ENCODE assay signal across 15 cellular contexts in the genomic region with DNA sequence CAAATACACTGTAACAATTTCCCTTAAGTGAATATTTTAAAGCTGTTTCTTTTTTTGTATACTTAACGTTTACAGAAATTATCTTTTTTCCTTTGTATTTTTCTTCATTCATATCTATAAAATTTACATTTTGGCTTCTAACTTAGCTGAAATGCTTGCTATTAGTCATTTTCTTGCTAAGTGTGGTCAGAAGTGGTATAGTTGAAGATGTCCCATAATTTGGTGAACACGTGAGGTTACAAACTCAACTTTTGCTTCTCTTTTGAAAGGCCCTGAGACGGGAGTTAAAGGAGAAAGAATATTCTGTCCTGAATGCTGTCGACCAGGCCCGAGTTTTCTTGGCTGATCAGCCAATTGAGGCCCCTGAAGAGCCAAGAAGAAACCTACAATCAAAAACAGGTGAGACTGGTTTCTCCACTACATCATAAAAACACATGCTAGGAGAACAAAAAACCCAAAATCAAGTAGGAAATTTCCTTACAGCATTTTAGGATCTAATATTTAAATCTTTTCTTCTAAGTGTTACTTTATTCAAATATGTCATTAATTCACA.
DNase-seq lines count a peak whose midpoint lies in the region; ATAC-seq lines count a peak whose summit lies in the region.
"Had no signal": no experiment of that assay in that cellular context is flagged by ENCODE, and none has a peak within 500 bp of the region (broad histone marks: within the 10 kb centered on the region; RNA-seq: fewer than 3 reads in every experiment).

No MANE protein-coding gene starts in this region.

- H3K27me3 Mint-ChIP-seq in activated naive CD8-positive, alpha-beta T cell treated with anti-CD3 and anti-CD28 coated beads for 36 hours: no peaks in the 10 kb centered on the region
- H3K27me3 Mint-ChIP-seq in activated CD4-positive, alpha-beta T cell treated with anti-CD3 and anti-CD28 coated beads, Interleukin-2, amount 10 ng/mL, durations not matched to agents 24 days and 14 days: no peaks in the 10 kb centered on the region

- no peaks in the 10 kb centered on the region for H3K9me3 Mint-ChIP-seq in activated naive CD8-positive, alpha-beta T cell treated with anti-CD3 and anti-CD28 coated beads for 36 hours
- no peaks in the 10 kb centered on the region for H3K9me3 Mint-ChIP-seq in activated CD4-positive, alpha-beta T cell treated with anti-CD3 and anti-CD28 coated beads, Interleukin-2, amount 10 ng/mL, durations not matched to agents 24 days and 14 days

- ATAC-seq in GM19467 (IDR thresholded peaks at IDR 0.05; ENCODE audit: unreplicated experiment): peak; percentile 31
- peak; percentile 38 for ATAC-seq in HG03442 (IDR thresholded peaks at IDR 0.05; ENCODE audit: unreplicated experiment)
- ATAC-seq: gastroesophageal sphincter had no signal

- H3K4me1 Mint-ChIP-seq in activated naive CD8-positive, alpha-beta T cell treated with anti-CD3 and anti-CD28 coated beads for 36 hours: peaks cover 36% of the 10 kb centered on the region
- peaks cover 26% of the 10 kb centered on the region for H3K4me1 Mint-ChIP-seq in activated CD4-positive, alpha-beta T cell treated with anti-CD3 and anti-CD28 coated beads, Interleukin-2, amount 10 ng/mL, durations not matched to agents 24 days and 14 days

- H3K4me3 ChIP-seq in H7 (ENCODE audit: insufficient read depth, low read depth, low read length): no peak overlapping the region
- H3K4me3 ChIP-seq: gastroesophageal sphincter, GM23248, thoracic aorta had no signal

- peak overlapping the region; percentile 46 for H3K27ac Mint-ChIP-seq in activated naive CD8-positive, alpha-beta T cell treated with anti-CD3 and anti-CD28 coated beads for 36 hours
- no peak overlapping the region for H3K27ac Mint-ChIP-seq in activated CD4-positive, alpha-beta T cell treated with anti-CD3 and anti-CD28 coated beads, Interleukin-2, amount 10 ng/mL, durations not matched to agents 24 days and 14 days

- H3K27me3 ChIP-seq in H7 (ENCODE audit: control insufficient read depth, insufficient read depth, low read length): no peaks in the 10 kb centered on the region
- H3K27me3 ChIP-seq: gastroesophageal sphincter had no signal

- peaks cover 17% of the 10 kb centered on the region for H3K36me3 Mint-ChIP-seq in activated naive CD8-positive, alpha-beta T cell treated with anti-CD3 and anti-CD28 coated beads for 36 hours
- H3K36me3 Mint-ChIP-seq in activated CD4-positive, alpha-beta T cell treated with anti-CD3 and anti-CD28 coated beads, Interleukin-2, amount 10 ng/mL, durations not matched to agents 24 days and 14 days (ENCODE audit: low read depth): peaks cover 43% of the 10 kb centered on the region

- peaks cover 1% of the 10 kb centered on the region for H3K36me3 ChIP-seq in H7 (replicated peaks; ENCODE audit: control insufficient read depth, insufficient read depth, low read length)

- DNase-seq in ELF-1 (ENCODE audit: low read depth, low spot score) (peak; percentile 58), H7 (no peak), NCI-H510A treated with DMSO at 0.1 percent for 48 hours (lab: John Stamatoyannopoulos, UW) (no peak), cerebellar nuclear complex (lab: John Stamatoyannopoulos, UW) (no peak)
- no peak for DNase-seq in activated naive CD8-positive, alpha-beta T cell treated with anti-CD3 and anti-CD28 coated beads for 36 hours
- no peak for DNase-seq in activated CD4-positive, alpha-beta T cell treated with anti-CD3 and anti-CD28 coated beads, Interleukin-2, amount 10 ng/mL, durations not matched to agents 24 days and 14 days
- DNase-seq: activated CD4-positive, alpha-beta T cell treated with anti-CD3 and anti-CD28 coated beads, Interleukin-2, amount 50 U/mL, for 4 hours; activated gamma-delta T cell; effector memory CD4-positive, alpha-beta T cell; GM23248; NCI-H226 had no signal

- intact Hi-C loops in activated CD4-positive, alpha-beta T cell treated with anti-CD3 and anti-CD28 coated beads, Interleukin-2, amount 10 ng/mL, durations not matched to agents 24 days and 14 days (cut with micrococcal nuclease): no loop called here

- no peak overlapping the region for H3K4me3 Mint-ChIP-seq in activated naive CD8-positive, alpha-beta T cell treated with anti-CD3 and anti-CD28 coated beads for 36 hours
- H3K4me3 Mint-ChIP-seq in activated CD4-positive, alpha-beta T cell treated with anti-CD3 and anti-CD28 coated beads, Interleukin-2, amount 10 ng/mL, durations not matched to agents 24 days and 14 days: no peak overlapping the region
